23 cellular contexts compared by ENCODE assay signal in the genomic region with DNA sequence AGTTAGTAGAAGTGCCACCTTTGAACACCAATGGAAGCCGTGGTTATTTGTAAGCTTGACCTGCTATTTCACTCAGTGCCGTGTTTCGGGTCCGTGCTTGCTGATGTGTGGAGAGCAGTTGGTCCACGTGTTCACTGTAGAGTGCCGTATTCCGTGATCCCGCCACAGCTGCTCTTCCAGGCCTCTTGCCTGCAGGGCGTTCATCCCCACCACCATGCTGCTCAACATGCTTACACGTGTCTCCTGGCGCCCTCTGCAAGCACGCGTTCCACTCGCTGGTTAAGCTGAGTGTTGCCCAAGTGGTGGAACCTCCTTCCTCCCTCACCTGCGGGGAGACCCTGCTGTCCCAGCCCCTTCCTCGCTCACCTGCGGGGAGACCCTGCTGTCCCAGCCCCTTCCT. TPM values are rescaled to one million over a fixed set of nuclear protein-coding genes. Genes with fewer than 3 reads are reported as not detected.
DNase-seq lines count a peak whose midpoint lies in the region; ATAC-seq, FAIRE-seq and TF ChIP-seq lines count a peak whose summit lies in the region.
"Had no signal": no experiment of that assay in that cellular context is flagged by ENCODE, and none has a peak within 500 bp of the region (broad histone marks: within the 10 kb centered on the region; RNA-seq: fewer than 3 reads in every experiment).

No MANE protein-coding gene starts in this region.

- H3K14ac ChIP-seq in H1 (ENCODE audit: insufficient read length) = no peak overlapping the region
- no peak overlapping the region for H3K14ac ChIP-seq in trophoblast cell (ENCODE audit: low read length)

- H2BK12ac ChIP-seq in H1 (ENCODE audit: low read depth, low read length) (no peak overlapping the region), trophoblast cell (ENCODE audit: low read length) (no peak overlapping the region)

- H3K9me3 ChIP-seq in H1 (ENCODE audit: insufficient read depth in 2 of 2, low read depth in 1 of 2, low read length in 1 of 2) = no peaks in the 10 kb centered on the region
- H3K9me3 ChIP-seq in hepatocyte (ENCODE audit: low read depth) = peaks cover 4% of the 10 kb centered on the region
- H3K9me3 ChIP-seq in trophoblast cell (ENCODE audit: insufficient read depth, low read depth, low read length) = no peaks in the 10 kb centered on the region
- no peaks in the 10 kb centered on the region for H3K9me3 ChIP-seq in PC-9 (ENCODE audit: insufficient read depth, low read depth)
- no peaks in the 10 kb centered on the region for H3K9me3 ChIP-seq in upper lobe of right lung
- H3K9me3 ChIP-seq: HAP-1 had no signal

- H3K79me2 ChIP-seq in H1 (ENCODE audit: control insufficient read depth in 1 of 2, insufficient read depth in 2 of 2, low read length in 2 of 2) (no peaks in the 10 kb centered on the region), hepatocyte (no peaks in the 10 kb centered on the region), trophoblast cell (ENCODE audit: control insufficient read depth, insufficient read depth, low read length, poor library complexity) (no peaks in the 10 kb centered on the region), PC-9 (ENCODE audit: low read depth) (no peaks in the 10 kb centered on the region)

- H3K9ac ChIP-seq in H1 (replicated peaks in 1 of 4; ENCODE audit: extremely low read depth in 1 of 4, low read depth in 3 of 4, low read length in 3 of 4) (no peak overlapping the region), trophoblast cell (ENCODE audit: low read length) (no peak overlapping the region)
- H3K9ac ChIP-seq: GM23248 had no signal

- H4K20me1 ChIP-seq in H1 (replicated peaks in 1 of 2; ENCODE audit: control insufficient read depth in 1 of 2, insufficient read depth in 2 of 2, low read length in 2 of 2) (no peaks in the 10 kb centered on the region), hepatocyte (ENCODE audit: insufficient read depth, poor library complexity, severe bottlenecking) (no peaks in the 10 kb centered on the region), PC-9 (ENCODE audit: insufficient read depth) (no peaks in the 10 kb centered on the region)

- POLR2A ChIA-PET in H1 (lab: Charles Lee; ENCODE audit: partially characterized antibody) = interaction anchor here (1.0 kb wide), 1 partner anchor 14 kb away, joined by 3 read pairs; no protein-coding TSS in a partner anchor
- POLR2A ChIA-PET in PC-9 (lab: Charles Lee; ENCODE audit: unreplicated experiment) = no interaction called here

- WGBS in H1 (ENCODE audit: extremely low coverage in 1 of 2, insufficient coverage in 1 of 2, insufficient read length in 1 of 2, insufficient replicate concordance in 2 of 2, low coverage in 1 of 2, low lambda C conversion rate in 2 of 2, missing lambda C conversion rate in 1 of 2), 2 experiments = 90% methylated on average over 13 of the region's 17 CpGs; no CpG with 5 or more reads in 1 of the 2 experiments
- 98% methylated on average over 17 of the region's 17 CpGs for WGBS in hepatocyte (ENCODE audit: low lambda C conversion rate, missing lambda C conversion rate)
- WGBS in trophoblast cell (ENCODE audit: extremely low coverage, insufficient coverage, insufficient read length) = no CpG with 5 or more reads among the region's 17 CpGs

- H4K5ac ChIP-seq in H1 (ENCODE audit: insufficient read length, low read depth, low read length) = no peak overlapping the region

- BruUV-seq in PC-9 (replicated peaks; lab: Mats Ljungman, UMichigan) = no TSS peak

- no peak overlapping the region for H2BK120ac ChIP-seq in H1 (replicated peaks; ENCODE audit: low read depth, low read length)
- no peak overlapping the region for H2BK120ac ChIP-seq in trophoblast cell (ENCODE audit: insufficient read depth, low read length, poor library complexity)

- no peak overlapping the region for H3K56ac ChIP-seq in H1 (replicated peaks; ENCODE audit: insufficient read length, low read depth, low read length)

- intact Hi-C loops in PC-9 (cut with micrococcal nuclease; ENCODE audit: unreplicated experiment) (no loop called here), upper lobe of right lung (cut with DNase I) (no loop called here), cardiac septum (cut with DNase I) (no loop called here)

- no peak overlapping the region for H3K4me2 ChIP-seq in H1 (ENCODE audit: insufficient read depth in 1 of 2, low read depth in 2 of 2, low read length in 2 of 2)
- H3K4me2 ChIP-seq in hepatocyte = no peak overlapping the region
- no peak overlapping the region for H3K4me2 ChIP-seq in trophoblast cell (ENCODE audit: low read length)
- no peak overlapping the region for H3K4me2 ChIP-seq in PC-9

- H3K4me1 ChIP-seq in H1 (replicated peaks in 1 of 4; ENCODE audit: control insufficient read depth in 3 of 4, insufficient read depth in 4 of 4, low read length in 3 of 4) = peaks cover 0 to 3% (median 0%) of the 10 kb centered on the region in 4 experiments; a peak in 1 of 7 replicates
- H3K4me1 ChIP-seq in hepatocyte (ENCODE audit: insufficient read depth) = no peaks in the 10 kb centered on the region
- H3K4me1 ChIP-seq in trophoblast cell (ENCODE audit: control insufficient read depth in 1 of 2, insufficient read depth in 2 of 2, low read length in 2 of 2) = peaks cover 6 to 7% of the 10 kb centered on the region in 2 experiments
- H3K4me1 ChIP-seq in PC-9 (replicated peaks; ENCODE audit: insufficient read depth) = no peaks in the 10 kb centered on the region
- H3K4me1 ChIP-seq in upper lobe of right lung = no peaks in the 10 kb centered on the region
- H3K4me1 ChIP-seq: HAP-1 had no signal

- no peak for TF ChIP-seq RAD21 in H1 (IDR thresholded peaks at IDR 0.05 in 1 of 2, conservative IDR thresholded peaks at IDR 0.05 in 1 of 2; ENCODE audit: low read depth in 2 of 2, low read length in 2 of 2)

- H2BK5ac ChIP-seq in H1 (ENCODE audit: low read depth, low read length) = no peak overlapping the region
- no peak overlapping the region for H2BK5ac ChIP-seq in trophoblast cell (ENCODE audit: low read depth, low read length, poor library complexity)

- no peaks in the 10 kb centered on the region for H3K9me2 ChIP-seq in hepatocyte (replicated peaks; ENCODE audit: insufficient read depth)
- H3K9me2 ChIP-seq in PC-9 (ENCODE audit: insufficient read depth) = no peaks in the 10 kb centered on the region

- no peak for TF ChIP-seq POLR2A in H1 (IDR thresholded peaks at IDR 0.05; ENCODE audit: control extremely low read depth in 1 of 2, low read depth in 2 of 2, low read length in 2 of 2)

- no peak overlapping the region for H3K27ac ChIP-seq in H1 (ENCODE audit: low read depth, low read length)
- no peak overlapping the region for H3K27ac ChIP-seq in hepatocyte
- no peak overlapping the region for H3K27ac ChIP-seq in trophoblast cell (ENCODE audit: low read depth, low read length)
- H3K27ac ChIP-seq in PC-9 = no peak overlapping the region
- H3K27ac ChIP-seq in upper lobe of right lung = no peak overlapping the region
- H3K27ac ChIP-seq: GM23248 had no signal

- H4K8ac ChIP-seq in H1 (ENCODE audit: extremely low read depth, insufficient read depth, low read length) = no peak overlapping the region
- H4K8ac ChIP-seq in trophoblast cell (ENCODE audit: low read depth, low read length) = no peak overlapping the region

- no peak overlapping the region for H2BK20ac ChIP-seq in H1 (ENCODE audit: low read length)

- no peak for ATAC-seq in upper lobe of right lung

- H3K23ac ChIP-seq in H1 (ENCODE audit: insufficient read length) (no peak overlapping the region), trophoblast cell (ENCODE audit: low read length) (no peak overlapping the region)

- H2AFZ ChIP-seq in H1 (ENCODE audit: low read length) = no peak overlapping the region
- H2AFZ ChIP-seq in hepatocyte = no peak overlapping the region
- H2AFZ ChIP-seq in trophoblast cell (ENCODE audit: insufficient read depth, low read length, poor library complexity) = no peak overlapping the region
- H2AFZ ChIP-seq in PC-9 = no peak overlapping the region
- H2AFZ ChIP-seq: GM23248 had no signal

- no peaks in the 10 kb centered on the region for H3K23me2 ChIP-seq in H1 (ENCODE audit: low read depth, low read length)

- TF ChIP-seq EP300 in H1 (IDR thresholded peaks at IDR 0.05; ENCODE audit: borderline replicate concordance in 1 of 2, low read depth in 2 of 2, low read length in 2 of 2) = no peak

- H3K79me1 ChIP-seq in H1 (ENCODE audit: low read depth, low read length) = no peaks in the 10 kb centered on the region
- no peaks in the 10 kb centered on the region for H3K79me1 ChIP-seq in trophoblast cell (ENCODE audit: low read length)

- H3K36me3 ChIP-seq in H1 (ENCODE audit: control insufficient read depth in 2 of 4, insufficient read depth in 4 of 4, low read length in 3 of 4) (no peaks in the 10 kb centered on the region), hepatocyte (replicated peaks; ENCODE audit: insufficient read depth, low read depth) (no peaks in the 10 kb centered on the region), trophoblast cell (ENCODE audit: control insufficient read depth in 1 of 2, insufficient read depth in 2 of 2, low read length in 2 of 2) (no peaks in the 10 kb centered on the region), PC-9 (ENCODE audit: low read depth) (no peaks in the 10 kb centered on the region), upper lobe of right lung (no peaks in the 10 kb centered on the region)
- H3K36me3 ChIP-seq: HAP-1 had no signal

- H3K4ac ChIP-seq in H1 (replicated peaks; ENCODE audit: insufficient read length, low read depth, low read length) (no peak overlapping the region), trophoblast cell (ENCODE audit: low read depth, low read length) (no peak overlapping the region)

- no peak overlapping the region for H3K4me3 ChIP-seq in H1 (ENCODE audit: extremely low read depth in 1 of 4, insufficient read depth in 2 of 4, low read depth in 3 of 4, low read length in 4 of 4)
- H3K4me3 ChIP-seq in hepatocyte = no peak overlapping the region
- peak overlapping the region; percentile 38 for H3K4me3 ChIP-seq in trophoblast cell (ENCODE audit: low read depth, low read length)
- H3K4me3 ChIP-seq in PC-9 = no peak overlapping the region
- H3K4me3 ChIP-seq in upper lobe of right lung = no peak overlapping the region
- H3K4me3 ChIP-seq: GM23248, HAP-1 had no signal

- H3K18ac ChIP-seq in H1 (ENCODE audit: extremely low read depth, low read length) = no peak overlapping the region
- no peak overlapping the region for H3K18ac ChIP-seq in trophoblast cell (ENCODE audit: low read length)

- FAIRE-seq in H1 (lab: Jason Lieb, UNC) = no peak
- FAIRE-seq: GM12891, GM18507 had no signal

- H2AK5ac ChIP-seq in H1 (ENCODE audit: low read depth, low read length) = 0 out of 2 replicates have a peak overlapping the region, but pooled peaks have one; percentile 24
- H2AK5ac ChIP-seq in trophoblast cell (ENCODE audit: low read length) = no peak overlapping the region

- TF ChIP-seq CTCF in H1 (IDR thresholded peaks at IDR 0.05; ENCODE audit: control extremely low read depth in 1 of 3, insufficient read depth in 1 of 3, low read depth in 1 of 3, low read length in 3 of 3) (no peak), hepatocyte (IDR thresholded peaks at IDR 0.05; ENCODE audit: poor library complexity) (no peak), PC-9 (conservative IDR thresholded peaks at IDR 0.05) (no peak), upper lobe of right lung (IDR thresholded peaks at IDR 0.05) (no peak)

- DNase-seq in H1 (ENCODE audit: low read depth in 1 of 2, low spot score in 2 of 2) = no peak
- peak; percentile 3 for DNase-seq in hepatocyte (ENCODE audit: low spot score)
- no peak for DNase-seq in trophoblast cell
- no peak for DNase-seq in PC-9
- no peak for DNase-seq in upper lobe of right lung
- DNase-seq in cardiac septum (ENCODE audit: low spot score) = no peak
- DNase-seq: C1 segment of cervical spinal cord; Calu3; CD4-positive, alpha-beta memory T cell; COR-L47; DMS53; DMS79 treated with DMSO at 0.1 percent for 48 hours; GF-D8; GM23248; HFFc6 had no signal

- H4K12ac ChIP-seq in trophoblast cell (ENCODE audit: low read depth, low read length) = no peak overlapping the region

- CTCF ChIA-PET in H1 (lab: Charles Lee; ENCODE audit: partially characterized antibody) (interaction anchor here (1.1 to 1.6 kb wide), 6 partner anchors 8 to 153 kb away, joined by 3 to 6 read pairs (median 4); no protein-coding TSS in a partner anchor), PC-9 (lab: Charles Lee) (no interaction called here)

- H4K91ac ChIP-seq in H1 (replicated peaks; ENCODE audit: insufficient read length, low read length) (no peak overlapping the region), trophoblast cell (ENCODE audit: low read depth, low read length) (no peak overlapping the region)

- H3F3A ChIP-seq in PC-9 (ENCODE audit: insufficient read depth, low read depth) = no peaks in the 10 kb centered on the region

- no peak overlapping the region for H2BK15ac ChIP-seq in H1 (ENCODE audit: low read length)

- H3K27me3 ChIP-seq in H1 (replicated peaks in 1 of 4; ENCODE audit: control insufficient read depth in 3 of 4, extremely low read depth in 1 of 4, insufficient read depth in 3 of 4, low read length in 3 of 4) (no peaks in the 10 kb centered on the region; a peak in 1 of 7 replicates), hepatocyte (no peaks in the 10 kb centered on the region), trophoblast cell (ENCODE audit: insufficient read depth, low read length) (no peaks in the 10 kb centered on the region), PC-9 (ENCODE audit: insufficient read depth, low read depth) (peaks cover 90% of the 10 kb centered on the region), upper lobe of right lung (peaks cover 8% of the 10 kb centered on the region)

RNA-seq across cellular contexts. Expression of gene DACT2, which starts 28.0 kb away (rescaled TPM):
- total RNA-seq in H1 (2021; fragmentation: NEBNext Ultra II Directional; extraction: Animal tissue kit (Norgen Biotek cat#: 25700)) = 3.1 and 3.9 TPM in 2 replicates
- 2.9 and 4.8 TPM in 2 replicates for polyA plus RNA-seq in H1 (2011; rRNA removed)
- polyA plus RNA-seq in H1 (2011; cell fraction: cytosol; rRNA removed) = 3.4 TPM
- 5.3 TPM for polyA plus RNA-seq in H1 (2011; cell fraction: nucleus; rRNA removed)
- polyA plus RNA-seq in H1 (2012, experiment 1 of 2) = 2.8 to 3.8 TPM (median 3.2 TPM) in 4 replicates
- 3.5 TPM for polyA plus RNA-seq in H1 (2012, experiment 2 of 2)
- polyA plus RNA-seq in H1 (2013, experiment 1 of 2) = 1.6 TPM
- 1.6 TPM for polyA plus RNA-seq in H1 (2013, experiment 2 of 2)
- polyA minus RNA-seq in H1 (2011; rRNA and poly(A)+ RNA removed) = 1.1 and 1.6 TPM in 2 replicates
- 4.1 TPM for polyA minus RNA-seq in H1 (2011; cell fraction: cytosol; rRNA and poly(A)+ RNA removed)
- polyA minus RNA-seq in H1 (2011; cell fraction: nucleus; rRNA and poly(A)+ RNA removed) = 2.1 TPM
- total RNA-seq in hepatocyte = 8.2 and 9.2 TPM in 2 replicates
- 7.4 and 8.8 TPM in 2 replicates for polyA plus RNA-seq in hepatocyte
- polyA plus RNA-seq in trophoblast cell (2013) = 30.3 and 30.7 TPM in 2 replicates
- total RNA-seq in PC-9 (2021) = not detected in 2 replicates
- 2.5 TPM for total RNA-seq in upper lobe of right lung
- 0.48 TPM for total RNA-seq in cardiac septum
- total RNA-seq: A172; Calu3; CD4-positive, alpha-beta memory T cell; Daoy; G401; GM23248; H4; HFFc6 had no signal
- polyA plus RNA-seq: BJ; CD4-positive, alpha-beta memory T cell; GM23248 had no signal
